Comparison of ENCODE assay signal across 8 cellular contexts in the genomic region with DNA sequence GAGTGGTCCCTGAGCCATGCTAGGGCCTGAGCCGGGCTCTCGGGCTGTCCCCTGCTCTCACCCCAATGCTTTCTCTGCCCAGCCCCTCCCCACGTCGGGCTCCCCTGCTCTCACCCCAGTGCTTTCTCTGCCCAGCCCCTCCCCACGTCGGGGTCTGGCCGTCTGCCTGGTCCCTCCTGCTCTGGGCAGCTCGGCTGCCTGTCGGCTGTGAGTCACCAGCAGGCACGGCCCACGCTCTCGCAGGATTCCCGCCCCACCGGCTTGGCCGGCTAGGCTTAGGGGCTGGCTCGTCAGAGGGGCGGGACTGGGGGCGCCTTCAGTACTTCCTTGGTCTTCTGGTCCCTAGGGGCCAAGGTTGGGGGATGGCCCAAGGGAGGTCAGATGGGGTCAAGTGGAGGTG. TPM values are rescaled to one million over a fixed set of nuclear protein-coding genes. Genes with fewer than 3 reads are reported as not detected.
DNase-seq lines count a peak whose midpoint lies in the region; ATAC-seq and TF ChIP-seq lines count a peak whose summit lies in the region.

No MANE protein-coding gene starts in this region.

- TF ChIP-seq POLR2A in sigmoid colon (IDR thresholded peaks at IDR 0.05), result no peak

- H3K36me3 ChIP-seq in H7 (replicated peaks; ENCODE audit: control insufficient read depth, insufficient read depth, low read length) (no peaks in the 10 kb centered on the region; the same call in 1 of the 2 replicates), sigmoid colon (peaks cover 0 to 8% (median 0%) of the 10 kb centered on the region in 4 donors)

- peak; percentile 76 to 79 for ATAC-seq in right cardiac atrium

- H3K4me3 ChIP-seq in H7 (ENCODE audit: insufficient read depth, low read depth, low read length) (no peak overlapping the region), right cardiac atrium (ENCODE audit: low read length) (no peak overlapping the region), sigmoid colon (peak overlapping the region in 2 of 4 donors; percentile 24 to 87)

- H3K27ac ChIP-seq in right cardiac atrium (ENCODE audit: low read length) (no peak overlapping the region), sigmoid colon (peak overlapping the region in 3 of 4 donors; percentile 90 to 94 (median 91))

- 33% methylated on average over 18 of the region's 18 CpGs for whole genome bisulfite sequencing in right cardiac atrium
- WGBS in sigmoid colon, 2 donors, result 50 to 61% methylated on average over 18 of the region's 18 CpGs

- no peaks in the 10 kb centered on the region for H3K27me3 ChIP-seq in H7 (ENCODE audit: control insufficient read depth, insufficient read depth, low read length)
- H3K27me3 ChIP-seq in right cardiac atrium (ENCODE audit: control insufficient read depth, insufficient read depth), result no peaks in the 10 kb centered on the region
- H3K27me3 ChIP-seq in sigmoid colon, result no peaks in the 10 kb centered on the region

- no peak for TF ChIP-seq EP300 in sigmoid colon (IDR thresholded peaks at IDR 0.05)

- intact Hi-C loops in right cardiac atrium (cut with DNase I) (no loop called here), sigmoid colon (cut with DNase I) (loop anchor here (5.0 kb wide), 2 partner anchors 75 to 205 kb away; a partner anchor contains a TSS)

- no peak for TF ChIP-seq CTCF in sigmoid colon (IDR thresholded peaks at IDR 0.05)

- H3K9me3 ChIP-seq in right cardiac atrium (ENCODE audit: control insufficient read depth, low read length) (no peaks in the 10 kb centered on the region), sigmoid colon (peaks cover 0 to under 1% (median 0%) of the 10 kb centered on the region in 4 donors)

- no peaks in the 10 kb centered on the region for H3K4me1 ChIP-seq in right cardiac atrium (ENCODE audit: control insufficient read depth, insufficient read depth, low read length)
- peaks cover 0 to 74% (median 67%) of the 10 kb centered on the region in 4 donors for H3K4me1 ChIP-seq in sigmoid colon

- peak; percentile 74 for DNase-seq in H7
- DNase-seq in astrocyte of the hippocampus (ENCODE audit: low read depth, low spot score), result peak; percentile 93
- peak; percentile 87 to 93 (median 90) for DNase-seq in right cardiac atrium
- DNase-seq in sigmoid colon, result peak; percentile 91
- DNase-seq in NCI-H1417 treated with DMSO at 0.1 percent for 48 hours (lab: John Stamatoyannopoulos, UW), result no peak
- no peak for DNase-seq in HuH-7.5 (ENCODE audit: low spot score)
- no peak for DNase-seq in DMS53 (lab: John Stamatoyannopoulos, UW)
- DNase-seq in stimulated activated CD4-positive, alpha-beta T cell treated with anti-CD3 and anti-CD28 coated beads, Interleukin-15, amount 100 ng/mL, for 24 hours, result no peak

RNA-seq across cellular contexts. Expression of a gene that starts 3.3 kb away (rescaled TPM):
- total RNA-seq in H7 (2014; rRNA removed; shearing (Covaris generic)), result 59.5 and 61.6 TPM in 2 replicates
- total RNA-seq in right cardiac atrium (10 to 100 TPM in 1 of 4 donors, 1 to 10 TPM in 3; 2.8 to 15.0 (median 3.9) TPM), sigmoid colon (100 to 1,000 TPM in 1 of 4 donors, 10 to 100 TPM in 3; 46.6 to 112 (median 81.0) TPM)
- polyA plus RNA-seq in right cardiac atrium (3.5 TPM), sigmoid colon (10 to 100 TPM in 1 of 3 donors, 1 to 10 TPM in 2; 6.2 to 12.7 (median 8.4) TPM)

RNA-seq across cellular contexts. Expression of a gene that starts 53.4 kb away (rescaled TPM):
- 353 and 443 TPM in 2 replicates for total RNA-seq in H7 (2014; rRNA removed; shearing (Covaris generic))
- 100 to 1,000 TPM in 1 of 4 donors, 10 to 100 TPM in 3; 84.7 to 112 (median 95.3) TPM for total RNA-seq in right cardiac atrium
- polyA plus RNA-seq in right cardiac atrium, result 116 TPM
- 100 to 1,000 TPM; 125 to 266 (median 178) TPM for total RNA-seq in sigmoid colon
- polyA plus RNA-seq in sigmoid colon, result 100 to 1,000 TPM in 1 of 3 donors, 10 to 100 TPM in 2; 77.7 to 135 (median 79.3) TPM

Comparison
In these comparisons a context has a peak if more than half of its experiments do, and no peak if none do; other contexts are left out.
1. DNase-seq: peak in H7 (single experiment), astrocyte of the hippocampus (single experiment), right cardiac atrium (3 of 3) and sigmoid colon (single experiment); none in NCI-H1417 treated with DMSO at 0.1 percent for 48 hours (single experiment), HuH-7.5 (single experiment), DMS53 (single experiment) and stimulated activated CD4-positive, alpha-beta T cell treated with anti-CD3 and anti-CD28 coated beads, Interleukin-15, amount 100 ng/mL, for 24 hours (single experiment).